Comparison of ENCODE assay signal across 22 cellular contexts in the genomic region with DNA sequence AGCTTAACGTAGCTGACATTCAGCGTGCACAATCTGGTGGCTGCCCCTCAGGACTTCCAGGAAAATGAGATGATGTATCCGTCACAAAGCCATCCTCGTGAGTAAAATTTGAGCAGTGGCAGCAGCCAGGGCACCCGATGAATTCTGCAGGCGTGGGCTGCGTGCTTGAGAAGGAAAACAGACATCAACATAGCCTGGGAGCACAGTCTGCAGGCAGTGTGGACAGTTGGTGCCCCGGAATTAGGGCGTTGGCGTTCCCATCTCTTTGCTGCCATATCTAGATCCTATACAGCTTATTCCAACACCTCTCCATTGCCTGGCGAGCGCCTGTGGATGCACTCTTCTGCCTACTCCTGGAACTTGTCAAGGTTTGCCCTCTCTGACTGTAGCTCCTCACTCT.
DNase-seq lines count a peak whose midpoint lies in the region; ATAC-seq and TF ChIP-seq lines count a peak whose summit lies in the region.
"Had no signal": no experiment of that assay in that cellular context is flagged by ENCODE, and none has a peak within 500 bp of the region (broad histone marks: within the 10 kb centered on the region; RNA-seq: fewer than 3 reads in every experiment).

No MANE protein-coding gene starts in this region.

- no peak overlapping the region for H2AFZ ChIP-seq in IMR-90 (replicated peaks; ENCODE audit: low read length, poor library complexity)
- H2AFZ ChIP-seq: GM23338 had no signal

- H3K4me2 ChIP-seq in IMR-90 (ENCODE audit: low read depth, low read length) = no peak overlapping the region
- H3K4me2 ChIP-seq: A549; BLaER1 treated with 17β-estradiol and CSF1 and Interleukin-3, amounts not matched to agents 10 nM and 100 nM; GM23338 had no signal

- H3K4me3 Mint-ChIP-seq in glutamatergic neuron (ENCODE audit: unreplicated experiment) = no peak overlapping the region
- H3K4me3 Mint-ChIP-seq in osteocyte (ENCODE audit: unreplicated experiment) = no peak overlapping the region
- H3K4me3 Mint-ChIP-seq: CD14-positive monocyte; CD4-positive, alpha-beta T cell; CD8-positive, alpha-beta memory T cell; GM23338; HFFc6 had no signal

- no peak for TF ChIP-seq RAD21 in IMR-90 (IDR thresholded peaks at IDR 0.05; ENCODE audit: low read length)

- no peaks in the 10 kb centered on the region for H4K20me1 ChIP-seq in IMR-90 (ENCODE audit: insufficient read depth, low read length)
- H4K20me1 ChIP-seq: BLaER1 treated with 17β-estradiol and CSF1 and Interleukin-3, amounts not matched to agents 10 nM and 100 nM had no signal

- in situ Hi-C loops in IMR-90 (cut with MboI; ENCODE audit: low sequenced_read_pairs) = no loop called here

- H3K9me3 ChIP-seq in IMR-90 (ENCODE audit: control insufficient read depth, insufficient read depth, low read length) = no peaks in the 10 kb centered on the region
- H3K9me3 ChIP-seq: A549; BE2C; BLaER1 treated with 17β-estradiol and CSF1 and Interleukin-3, amounts not matched to agents 10 nM and 100 nM; HAP-1 had no signal

- no peak overlapping the region for H3K4me3 ChIP-seq in IMR-90 (ENCODE audit: insufficient read depth, low read depth, low read length)
- H3K4me3 ChIP-seq: A549; BLaER1 treated with 17β-estradiol and CSF1 and Interleukin-3, amounts not matched to agents 10 nM and 100 nM; GM23338; HAP-1 had no signal

- no peaks in the 10 kb centered on the region for H3K27me3 ChIP-seq in IMR-90 (ENCODE audit: control insufficient read depth, insufficient read depth, low read length)
- H3K27me3 ChIP-seq: BE2C; BLaER1 treated with 17β-estradiol and CSF1 and Interleukin-3, amounts not matched to agents 10 nM and 100 nM had no signal

- CTCF ChIA-PET in IMR-90 (lab: Yijun Ruan, JAX) = no interaction called here

- no peak overlapping the region for H2BK5ac ChIP-seq in IMR-90 (ENCODE audit: low read depth, low read length, poor library complexity, severe bottlenecking)

- H3K4me1 Mint-ChIP-seq in glutamatergic neuron (ENCODE audit: low read depth, unreplicated experiment) = peaks cover 25% of the 10 kb centered on the region
- H3K4me1 Mint-ChIP-seq in osteocyte (ENCODE audit: unreplicated experiment) = no peaks in the 10 kb centered on the region
- H3K4me1 Mint-ChIP-seq: CD14-positive monocyte; CD8-positive, alpha-beta memory T cell had no signal

- ATAC-seq in IMR-90 (ENCODE audit: low read depth) = no peak
- ATAC-seq: A549, GM23338 had no signal

- H3K36me3 Mint-ChIP-seq in glutamatergic neuron (ENCODE audit: unreplicated experiment) (no peaks in the 10 kb centered on the region), osteocyte (ENCODE audit: unreplicated experiment) (no peaks in the 10 kb centered on the region)
- H3K36me3 Mint-ChIP-seq: CD14-positive monocyte; CD8-positive, alpha-beta memory T cell had no signal

- H3K4ac ChIP-seq in IMR-90 (ENCODE audit: low read depth, low read length) = no peak overlapping the region

- H3K79me1 ChIP-seq in IMR-90 (ENCODE audit: low read depth in 1 of 2, low read length in 2 of 2) = 0 out of 4 replicates have a peak, but pooled peaks cover 0 to 8% of the 10 kb centered on the region in 2 experiments

- no peak overlapping the region for H2AK9ac ChIP-seq in IMR-90 (replicated peaks; ENCODE audit: low read depth, low read length, poor library complexity)

- peaks cover 13% of the 10 kb centered on the region; the same call in 1 of the 2 replicates for H3K9me1 ChIP-seq in IMR-90 (ENCODE audit: insufficient read depth, low read length)

- no peak overlapping the region for H3K56ac ChIP-seq in IMR-90 (ENCODE audit: extremely low read depth, insufficient read depth, low read length)

- peaks cover 9% of the 10 kb centered on the region for H3K4me1 ChIP-seq in IMR-90 (ENCODE audit: control insufficient read depth, insufficient read depth, low read length)
- H3K4me1 ChIP-seq: HAP-1 had no signal

- 97% methylated on average over 9 of the region's 12 CpGs; no CpG with 5 or more reads in 1 of the 2 experiments for WGBS in IMR-90 (ENCODE audit: extremely low coverage in 2 of 2, insufficient read length in 1 of 2), 2 experiments

- DNase-seq in IMR-90 = no peak
- DNase-seq in glutamatergic neuron = no peak
- DNase-seq in osteocyte (ENCODE audit: extremely low spot score, unreplicated experiment) = no peak
- no peak for DNase-seq in SW 1271 (lab: John Stamatoyannopoulos, UW)
- no peak for DNase-seq in NCI-H2227 treated with DMSO at 0.1 percent for 48 hours (lab: John Stamatoyannopoulos, UW)
- no peak for DNase-seq in NCI-H146 treated with DMSO at 0.1 percent for 48 hours (lab: John Stamatoyannopoulos, UW; ENCODE audit: unreplicated experiment)
- DNase-seq: 8988T; ACHN; AML-193; BE2C; CD4-positive, alpha-beta T cell; CD8-positive, alpha-beta memory T cell; DMS 273 treated with DMSO at 0.1 percent for 48 hours; DMS79; EL; GF-D8; HFFc6 had no signal

- peak overlapping the region; percentile 1; the same call in 1 of the 2 replicates for H2AK5ac ChIP-seq in IMR-90 (ENCODE audit: low read depth, low read length)

- POLR2A ChIA-PET in IMR-90 (lab: Charles Lee; ENCODE audit: unreplicated experiment) = no interaction called here

- H3K27ac ChIP-seq in IMR-90 (ENCODE audit: insufficient read depth, low read length) = no peak overlapping the region
- H3K27ac ChIP-seq: A549; BLaER1 treated with 17β-estradiol and CSF1 and Interleukin-3, amounts not matched to agents 10 nM and 100 nM had no signal

- H4K91ac ChIP-seq in IMR-90 (ENCODE audit: insufficient read depth, low read depth, low read length) = no peak overlapping the region

- no TSS peak for BruUV-seq in IMR-90 (replicated peaks; lab: Mats Ljungman, UMichigan)

- H3K9me3 Mint-ChIP-seq in glutamatergic neuron (ENCODE audit: unreplicated experiment) (peaks cover 7% of the 10 kb centered on the region), osteocyte (ENCODE audit: unreplicated experiment) (no peaks in the 10 kb centered on the region)
- H3K9me3 Mint-ChIP-seq: CD14-positive monocyte; CD4-positive, alpha-beta T cell; GM23338; HFFc6 had no signal

- no peak overlapping the region for H3K18ac ChIP-seq in IMR-90 (ENCODE audit: low read depth, low read length)

- TF ChIP-seq POLR2A in IMR-90 (IDR thresholded peaks at IDR 0.05; ENCODE audit: low read depth, low read length) = no peak

- H3K27ac Mint-ChIP-seq in glutamatergic neuron (ENCODE audit: unreplicated experiment) (peak overlapping the region; percentile 70), osteocyte (ENCODE audit: unreplicated experiment) (peak overlapping the region; percentile 2)
- H3K27ac Mint-ChIP-seq: CD14-positive monocyte; CD4-positive, alpha-beta T cell; CD8-positive, alpha-beta memory T cell; GM23338; HFFc6 had no signal

- intact Hi-C loops in IMR-90 (cut with micrococcal nuclease) = no loop called here

- H2BK120ac ChIP-seq in IMR-90 (ENCODE audit: low read depth, low read length) = no peak overlapping the region

- no peak overlapping the region for H4K8ac ChIP-seq in IMR-90 (ENCODE audit: low read depth in 2 of 2, low read length in 2 of 2)

- H3K9ac ChIP-seq in IMR-90 (ENCODE audit: low read depth, low read length) = no peak overlapping the region
- H3K9ac ChIP-seq: BLaER1 treated with 17β-estradiol and CSF1 and Interleukin-3, amounts not matched to agents 10 nM and 100 nM had no signal

- H3K36me3 ChIP-seq in IMR-90 (ENCODE audit: control insufficient read depth, insufficient read depth, low read length) = no peaks in the 10 kb centered on the region
- H3K36me3 ChIP-seq: BE2C; BLaER1 treated with 17β-estradiol and CSF1 and Interleukin-3, amounts not matched to agents 10 nM and 100 nM; HAP-1 had no signal

- H3K27me3 Mint-ChIP-seq in glutamatergic neuron (ENCODE audit: unreplicated experiment) (peaks cover 13% of the 10 kb centered on the region), osteocyte (ENCODE audit: unreplicated experiment) (no peaks in the 10 kb centered on the region)

- no peak overlapping the region for H2BK15ac ChIP-seq in IMR-90 (ENCODE audit: low read depth, low read length)

- H4K5ac ChIP-seq in IMR-90 (ENCODE audit: low read depth, low read length) = no peak overlapping the region

- TF ChIP-seq CTCF in IMR-90 (conservative IDR thresholded peaks at IDR 0.05; ENCODE audit: low read depth, low read length) (no peak), glutamatergic neuron (IDR thresholded peaks at IDR 0.05; ENCODE audit: partially characterized antibody, unreplicated experiment) (no peak), osteocyte (IDR thresholded peaks at IDR 0.05) (no peak)

- no peak overlapping the region for H2BK20ac ChIP-seq in IMR-90 (ENCODE audit: low read depth, low read length)

- H3K14ac ChIP-seq in IMR-90 (replicated peaks; ENCODE audit: low read depth, low read length) = no peak overlapping the region

- H3K23ac ChIP-seq in IMR-90 (ENCODE audit: low read depth, low read length) = no peak overlapping the region

- dilution Hi-C loops in IMR-90 (cut with HindIII; ENCODE audit: low sequenced_read_pairs, unreplicated experiment) = no loop called here

TF ChIP-seq in IMR-90, 13 proteins besides CTCF, POLR2A, EP300 and RAD21 (continues in another document):
- TF ChIP-seq NFE2L2 (IDR thresholded peaks at IDR 0.05; ENCODE audit: low read depth, low read length) = no peak
- TF ChIP-seq BHLHE40 (IDR thresholded peaks at IDR 0.05; ENCODE audit: low read depth, low read length) = no peak
- TF ChIP-seq FOS (IDR thresholded peaks at IDR 0.05; ENCODE audit: low read depth, low read length) = no peak
- no peak for TF ChIP-seq CHD1 (IDR thresholded peaks at IDR 0.05; ENCODE audit: low read depth, low read length)
- TF ChIP-seq CEBPB (IDR thresholded peaks at IDR 0.05; ENCODE audit: low read depth, low read length) = no peak
- no peak for TF ChIP-seq ELK1 (IDR thresholded peaks at IDR 0.05; ENCODE audit: borderline replicate concordance, low read depth, low read length)
- no peak for TF ChIP-seq MXI1 (IDR thresholded peaks at IDR 0.05; ENCODE audit: borderline replicate concordance, low read depth, low read length)
- no peak for TF ChIP-seq RCOR1 (IDR thresholded peaks at IDR 0.05; ENCODE audit: insufficient replicate concordance, low read length)
- TF ChIP-seq SMC3 (IDR thresholded peaks at IDR 0.05; ENCODE audit: low read depth, low read length) = no peak
- TF ChIP-seq MAFK (IDR thresholded peaks at IDR 0.05; ENCODE audit: low read depth, low read length) = no peak
